Comparison of ENCODE assay signal across 8 cellular contexts in genomic region chr22:41833369-41834004, GRCh38. TPM values are rescaled to one million over a fixed set of nuclear protein-coding genes. Genes with fewer than 3 reads are reported as not detected.
DNase-seq lines count a peak whose midpoint lies in the region; ATAC-seq and TF ChIP-seq lines count a peak whose summit lies in the region.

No MANE protein-coding gene starts in this region.

- TF ChIP-seq CTCF in fibroblast of villous mesenchyme (IDR thresholded peaks at IDR 0.05; ENCODE audit: insufficient read depth, low read depth, low read length) (no peak), neural crest cell (conservative IDR thresholded peaks at IDR 0.05) (no peak), type B pancreatic cell (conservative IDR thresholded peaks at IDR 0.05) (no peak)

- H3K4me1 Mint-ChIP-seq in activated T-helper 2 cell treated with anti-CD3 and anti-CD28 coated beads, Interferon-gamma antibody, Interleukin-2, Interleukin-4, amounts not matched to agents 10 μg/mL and 5 μg/mL and 100 μg/mL, durations not matched to agents 14 hours and 24 hours and 36 hours (ENCODE audit: low read depth) = peaks cover 45% of the 10 kb centered on the region
- H3K4me1 Mint-ChIP-seq in neural crest cell (peaks cover 57% of the 10 kb centered on the region), type B pancreatic cell (ENCODE audit: unreplicated experiment) (peaks cover 25% of the 10 kb centered on the region)

- H3K9me3 Mint-ChIP-seq in activated T-helper 2 cell treated with anti-CD3 and anti-CD28 coated beads, Interferon-gamma antibody, Interleukin-2, Interleukin-4, amounts not matched to agents 10 μg/mL and 5 μg/mL and 100 μg/mL, durations not matched to agents 14 hours and 24 hours and 36 hours = peaks cover 3% of the 10 kb centered on the region
- H3K9me3 Mint-ChIP-seq in neural crest cell = no peaks in the 10 kb centered on the region
- H3K9me3 Mint-ChIP-seq in type B pancreatic cell = no peaks in the 10 kb centered on the region

- DNase-seq in EH (ENCODE audit: low read depth) = peak; percentile 38
- DNase-seq in NAMALWA (ENCODE audit: low spot score) = peak; percentile 48
- DNase-seq in activated T-helper 2 cell treated with anti-CD3 and anti-CD28 coated beads, Interferon-gamma antibody, Interleukin-2, Interleukin-4, amounts not matched to agents 10 μg/mL and 5 μg/mL and 100 μg/mL, durations not matched to agents 14 hours and 24 hours and 36 hours (ENCODE audit: low spot score) = peak; percentile 54
- peak; percentile 45 for DNase-seq in fibroblast of villous mesenchyme (ENCODE audit: low read depth)
- DNase-seq in neural crest cell (ENCODE audit: low read depth, low spot score) = peak; percentile 14
- DNase-seq in type B pancreatic cell (ENCODE audit: extremely low spot score, unreplicated experiment) = peak; percentile 74
- DNase-seq in NCI-H1930 (lab: John Stamatoyannopoulos, UW) = no peak

- H3K4me3 ChIP-seq in fibroblast of villous mesenchyme (ENCODE audit: low read depth, low read length) = peak overlapping the region; percentile 88

- H3K27me3 Mint-ChIP-seq in activated T-helper 2 cell treated with anti-CD3 and anti-CD28 coated beads, Interferon-gamma antibody, Interleukin-2, Interleukin-4, amounts not matched to agents 10 μg/mL and 5 μg/mL and 100 μg/mL, durations not matched to agents 14 hours and 24 hours and 36 hours (ENCODE audit: low read depth) = no peaks in the 10 kb centered on the region
- H3K27me3 Mint-ChIP-seq in neural crest cell (ENCODE audit: low read depth) = peaks cover 3% of the 10 kb centered on the region
- no peaks in the 10 kb centered on the region for H3K27me3 Mint-ChIP-seq in type B pancreatic cell

- peak; percentile 13 for ATAC-seq in GM21737 (IDR thresholded peaks at IDR 0.05; ENCODE audit: unreplicated experiment)

- intact Hi-C loops in activated T-helper 2 cell treated with anti-CD3 and anti-CD28 coated beads, Interferon-gamma antibody, Interleukin-2, Interleukin-4, amounts not matched to agents 10 μg/mL and 5 μg/mL and 100 μg/mL, durations not matched to agents 14 hours and 24 hours and 36 hours (cut with micrococcal nuclease) = loop anchor here (1.0 to 10.0 kb wide), 6 partner anchors 10 to 241 kb away; partner anchors contain the start of genes NAGA, PHETA2 and SMDT1

- peaks cover 69% of the 10 kb centered on the region for H3K36me3 Mint-ChIP-seq in activated T-helper 2 cell treated with anti-CD3 and anti-CD28 coated beads, Interferon-gamma antibody, Interleukin-2, Interleukin-4, amounts not matched to agents 10 μg/mL and 5 μg/mL and 100 μg/mL, durations not matched to agents 14 hours and 24 hours and 36 hours (ENCODE audit: low read depth)
- H3K36me3 Mint-ChIP-seq in neural crest cell (ENCODE audit: low read depth) = peaks cover 33% of the 10 kb centered on the region
- H3K36me3 Mint-ChIP-seq in type B pancreatic cell = peaks cover 25% of the 10 kb centered on the region

- H3K27ac Mint-ChIP-seq in activated T-helper 2 cell treated with anti-CD3 and anti-CD28 coated beads, Interferon-gamma antibody, Interleukin-2, Interleukin-4, amounts not matched to agents 10 μg/mL and 5 μg/mL and 100 μg/mL, durations not matched to agents 14 hours and 24 hours and 36 hours = peak overlapping the region; percentile 89
- H3K27ac Mint-ChIP-seq in neural crest cell (ENCODE audit: unreplicated experiment) = peak overlapping the region; percentile 98
- H3K27ac Mint-ChIP-seq in type B pancreatic cell = peak overlapping the region; percentile 90

- peak overlapping the region; percentile 99 for H3K4me3 Mint-ChIP-seq in activated T-helper 2 cell treated with anti-CD3 and anti-CD28 coated beads, Interferon-gamma antibody, Interleukin-2, Interleukin-4, amounts not matched to agents 10 μg/mL and 5 μg/mL and 100 μg/mL, durations not matched to agents 14 hours and 24 hours and 36 hours (ENCODE audit: low read depth)
- peak overlapping the region; percentile 99 for H3K4me3 Mint-ChIP-seq in neural crest cell
- peak overlapping the region; percentile 97 for H3K4me3 Mint-ChIP-seq in type B pancreatic cell

RNA-seq across cellular contexts. Expression of gene SREBF2, which starts 0.6 kb away (rescaled TPM):
- 191 and 202 TPM in 2 replicates for total RNA-seq in activated T-helper 2 cell treated with anti-CD3 and anti-CD28 coated beads, Interferon-gamma antibody, Interleukin-2, Interleukin-4, amounts not matched to agents 10 μg/mL and 5 μg/mL and 100 μg/mL, durations not matched to agents 14 hours and 24 hours and 36 hours
- total RNA-seq in fibroblast of villous mesenchyme (83.3 and 104 TPM in 2 replicates), neural crest cell (194 and 209 TPM in 2 replicates), type B pancreatic cell (ENCODE audit: low replicate concordance) (110 and 119 TPM in 2 replicates)

RNA-seq across cellular contexts. Expression of gene CCDC134, which starts 33.0 kb away (rescaled TPM):
- total RNA-seq in activated T-helper 2 cell treated with anti-CD3 and anti-CD28 coated beads, Interferon-gamma antibody, Interleukin-2, Interleukin-4, amounts not matched to agents 10 μg/mL and 5 μg/mL and 100 μg/mL, durations not matched to agents 14 hours and 24 hours and 36 hours = 17.4 and 19.6 TPM in 2 replicates
- 11.3 and 16.0 TPM in 2 replicates for total RNA-seq in fibroblast of villous mesenchyme
- total RNA-seq in neural crest cell = 23.0 and 26.0 TPM in 2 replicates
- total RNA-seq in type B pancreatic cell (ENCODE audit: low replicate concordance) = 13.2 and 19.6 TPM in 2 replicates

Comparison
In these comparisons a context has a peak if more than half of its experiments do, and no peak if none do; other contexts are left out.
1. DNase-seq: peak in EH (single experiment), NAMALWA (single experiment), activated T-helper 2 cell treated with anti-CD3 and anti-CD28 coated beads, Interferon-gamma antibody, Interleukin-2, Interleukin-4, amounts not matched to agents 10 μg/mL and 5 μg/mL and 100 μg/mL, durations not matched to agents 14 hours and 24 hours and 36 hours (single experiment), fibroblast of villous mesenchyme (single experiment), neural crest cell (single experiment) and type B pancreatic cell (single experiment); none in NCI-H1930 (0 of 2).
2. Peak in every context shown above with its lines, with median percentiles within 50 percentile points of each other: H3K27ac Mint-ChIP-seq and H3K4me3 Mint-ChIP-seq.